In the genomic region with DNA sequence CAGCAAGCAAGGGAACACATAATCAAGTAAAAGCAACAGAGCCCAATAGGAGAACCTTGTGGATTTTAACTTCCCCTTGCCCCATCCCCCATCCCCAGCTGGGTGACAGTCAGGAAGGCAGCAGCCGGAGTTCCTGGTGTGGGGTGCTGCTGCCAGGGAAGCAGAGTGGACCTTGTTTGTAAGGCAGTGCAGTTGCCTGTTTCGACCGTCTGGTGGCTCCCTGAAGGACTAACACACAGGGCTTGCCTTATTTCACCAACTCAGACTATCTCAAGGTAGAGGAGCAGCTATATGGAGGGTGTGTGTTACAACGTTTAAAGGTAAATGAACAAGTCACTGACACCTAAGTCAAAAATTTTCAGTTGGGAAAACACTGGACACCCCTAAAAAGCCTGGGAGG, we compare ENCODE assay signal across 9 cellular contexts. TPM values are rescaled to one million over a fixed set of nuclear protein-coding genes. Genes with fewer than 3 reads are reported as not detected.
DNase-seq lines count a peak whose midpoint lies in the region; ATAC-seq, FAIRE-seq and TF ChIP-seq lines count a peak whose summit lies in the region.
"Had no signal": no experiment of that assay in that cellular context is flagged by ENCODE, and none has a peak within 500 bp of the region (broad histone marks: within the 10 kb centered on the region; RNA-seq: fewer than 3 reads in every experiment).

No MANE protein-coding gene starts in this region.

- H3K9me3 ChIP-seq in CD4-positive, CD25-positive, alpha-beta regulatory T cell (ENCODE audit: control insufficient read depth in 2 of 2, low read length in 2 of 2), result peaks cover 12 to 15% of the 10 kb centered on the region in 2 experiments
- H3K9me3 ChIP-seq in Karpas-422 (ENCODE audit: low read length) (peaks cover 1% of the 10 kb centered on the region; the same call in 1 of the 2 replicates), HepG2 (ENCODE audit: low read length) (peaks cover 8% of the 10 kb centered on the region)

- CTCF ChIA-PET in HepG2 (lab: Yijun Ruan, JAX; ENCODE audit: low intra/inter-chr PET ratio, low total read pairs), result no interaction called here
- CTCF ChIA-PET in HEK293T (lab: Yijun Ruan, JAX), result no interaction called here

- intact Hi-C loops in HepG2 (cut with micrococcal nuclease; ENCODE audit: unreplicated experiment), result loop anchor here (2.0 kb wide), 1 partner anchor 174 kb away; no protein-coding TSS in a partner anchor

- TF ChIP-seq CTCF in HepG2 (CRISPR knock-in tag; IDR thresholded peaks at IDR 0.05), result peak; percentile 68

- H3K79me2 ChIP-seq in Karpas-422 (ENCODE audit: low read length), result no peaks in the 10 kb centered on the region
- no peaks in the 10 kb centered on the region for H3K79me2 ChIP-seq in HepG2 (ENCODE audit: insufficient read depth, low read length)

- POLR2A ChIA-PET in HepG2 (lab: Yijun Ruan, JAX) (no interaction called here), HEK293T (lab: Yijun Ruan, JAX) (no interaction called here)

- peak overlapping the region; percentile 83 for H2AFZ ChIP-seq in Karpas-422 (ENCODE audit: low read length)
- H2AFZ ChIP-seq in HepG2 (ENCODE audit: low read length), result no peak overlapping the region

- no peak for TF ChIP-seq POLR2A in HepG2 (IDR thresholded peaks at IDR 0.05; ENCODE audit: insufficient read depth in 1 of 2, low read depth in 2 of 2, low read length in 2 of 2)

- WGBS in HepG2 (ENCODE audit: low lambda C conversion rate), result 0% methylated on average over 3 of the region's 4 CpGs

- H3K27me3 Mint-ChIP-seq in CD4-positive, CD25-positive, alpha-beta regulatory T cell, result no peaks in the 10 kb centered on the region
- H3K27me3 Mint-ChIP-seq in activated naive CD4-positive, alpha-beta T cell treated with anti-CD3 and anti-CD28 coated beads, Interleukin-2, amount 50 U/mL, for 24 hours, result no peaks in the 10 kb centered on the region

- in situ Hi-C loops in HepG2 (cut with HindIII; ENCODE audit: extremely low pct_ligation_motif_present, low pct_unique_long_range_greater_than_20kb), result no loop called here

- peak overlapping the region; percentile 58 for H3K4me3 ChIP-seq in CD4-positive, CD25-positive, alpha-beta regulatory T cell (ENCODE audit: low read depth, low read length)
- 0 out of 2 replicates have a peak overlapping the region, but pooled peaks have one; percentile 18 for H3K4me3 ChIP-seq in Karpas-422 (ENCODE audit: low read length)
- H3K4me3 ChIP-seq in HepG2 (replicated peaks in 1 of 3; ENCODE audit: insufficient read depth in 1 of 3, low read depth in 2 of 3, low read length in 3 of 3), result no peak overlapping the region

- peak; percentile 15 for ATAC-seq in CD4-positive, CD25-positive, alpha-beta regulatory T cell (ENCODE audit: low read depth in 2 of 2)
- ATAC-seq in HepG2, result peak; percentile 88

- H3K9me2 ChIP-seq in Karpas-422 (replicated peaks; ENCODE audit: insufficient read depth, low read length), result no peaks in the 10 kb centered on the region

- H3K4me1 Mint-ChIP-seq in CD4-positive, CD25-positive, alpha-beta regulatory T cell, result peaks cover 17 to 54% (median 21%) of the 10 kb centered on the region in 4 donors
- H3K4me1 Mint-ChIP-seq in activated naive CD4-positive, alpha-beta T cell treated with anti-CD3 and anti-CD28 coated beads, Interleukin-2, amount 50 U/mL, for 24 hours, result peaks cover 56% of the 10 kb centered on the region

- peak overlapping the region; percentile 51 to 81 (median 68) for H3K4me3 Mint-ChIP-seq in CD4-positive, CD25-positive, alpha-beta regulatory T cell
- H3K4me3 Mint-ChIP-seq in activated naive CD4-positive, alpha-beta T cell treated with anti-CD3 and anti-CD28 coated beads, Interleukin-2, amount 50 U/mL, for 24 hours, result peak overlapping the region; percentile 71

- peak overlapping the region; percentile 70 for H3K27ac ChIP-seq in CD4-positive, CD25-positive, alpha-beta regulatory T cell (ENCODE audit: insufficient read depth, low read length, poor library complexity, severe bottlenecking)
- no peak overlapping the region for H3K27ac ChIP-seq in Karpas-422 (ENCODE audit: low read length)
- H3K27ac ChIP-seq in HepG2 (ENCODE audit: extremely low read length, insufficient read depth, low read length), result no peak overlapping the region

- BruUV-seq in HepG2 (replicated peaks; lab: Mats Ljungman, UMichigan), result no TSS peak

- no peaks in the 10 kb centered on the region for H3K36me3 ChIP-seq in CD4-positive, CD25-positive, alpha-beta regulatory T cell (ENCODE audit: control insufficient read depth, insufficient read depth, low read length)
- H3K36me3 ChIP-seq in Karpas-422 (ENCODE audit: insufficient read depth, low read length) (no peaks in the 10 kb centered on the region), HepG2 (replicated peaks in 1 of 2; ENCODE audit: control insufficient read depth in 1 of 2, insufficient read depth in 2 of 2, low read length in 2 of 2) (no peaks in the 10 kb centered on the region)

- H3K9me3 Mint-ChIP-seq in CD4-positive, CD25-positive, alpha-beta regulatory T cell, result peaks cover 5 to 33% (median 18%) of the 10 kb centered on the region in 7 donors
- H3K9me3 Mint-ChIP-seq in activated naive CD4-positive, alpha-beta T cell treated with anti-CD3 and anti-CD28 coated beads, Interleukin-2, amount 50 U/mL, for 24 hours, result peaks cover 36% of the 10 kb centered on the region

- no peak for TF ChIP-seq EP300 in HepG2 (IDR thresholded peaks at IDR 0.05; ENCODE audit: low read depth in 2 of 2, low read length in 2 of 2)
- TF ChIP-seq EP300 in HepG2 (CRISPR knock-in tag; IDR thresholded peaks at IDR 0.05; ENCODE audit: borderline replicate concordance), result no peak

- no peaks in the 10 kb centered on the region for H4K20me1 ChIP-seq in Karpas-422 (ENCODE audit: insufficient read depth, low read depth, low read length)
- no peaks in the 10 kb centered on the region for H4K20me1 ChIP-seq in HepG2 (ENCODE audit: insufficient read depth, low read length)

- H3K4me2 ChIP-seq in Karpas-422 (ENCODE audit: low read depth, low read length, poor library complexity, severe bottlenecking), result no peak overlapping the region
- H3K4me2 ChIP-seq in HepG2 (ENCODE audit: low read depth, low read length), result no peak overlapping the region

- DNase-seq in CD4-positive, CD25-positive, alpha-beta regulatory T cell, result no peak
- DNase-seq in Karpas-422 (peak; percentile 62), HepG2 (ENCODE audit: low spot score) (peak; percentile 16), GM19239 (ENCODE audit: insufficient read length, low spot score) (no peak), occipital lobe (lab: John Stamatoyannopoulos, UW) (no peak), HEK293T (ENCODE audit: extremely low spot score) (no peak)
- no peak for DNase-seq in NK-92 treated with Interleukin-12 subunit alpha and Interleukin-12 subunit beta, amount 100 ng/mL, for 24 hours (lab: John Stamatoyannopoulos, UW)

- no peak for TF ChIP-seq RAD21 in HepG2 (CRISPR knock-in tag; IDR thresholded peaks at IDR 0.05)

- H3K27me3 ChIP-seq in CD4-positive, CD25-positive, alpha-beta regulatory T cell (ENCODE audit: control insufficient read depth, insufficient read depth, low read length), result no peaks in the 10 kb centered on the region
- H3K27me3 ChIP-seq in Karpas-422 (ENCODE audit: low read length), result no peaks in the 10 kb centered on the region
- H3K27me3 ChIP-seq in HepG2 (ENCODE audit: control insufficient read depth in 1 of 2, insufficient read depth in 2 of 2, low read length in 2 of 2), result peaks cover 1 to 28% of the 10 kb centered on the region in 2 experiments; a peak in 3 of 5 replicates

- peak overlapping the region; percentile 81 to 97 (median 93) for H3K27ac Mint-ChIP-seq in CD4-positive, CD25-positive, alpha-beta regulatory T cell
- peak overlapping the region; percentile 96 for H3K27ac Mint-ChIP-seq in activated naive CD4-positive, alpha-beta T cell treated with anti-CD3 and anti-CD28 coated beads, Interleukin-2, amount 50 U/mL, for 24 hours

- peaks cover 24% of the 10 kb centered on the region for H3K4me1 ChIP-seq in CD4-positive, CD25-positive, alpha-beta regulatory T cell (ENCODE audit: control insufficient read depth, insufficient read depth, low read length, poor library complexity, severe bottlenecking)
- H3K4me1 ChIP-seq in Karpas-422 (ENCODE audit: low read length) (peaks cover 7% of the 10 kb centered on the region), HepG2 (ENCODE audit: insufficient read depth, low read length) (no peaks in the 10 kb centered on the region)

- peak; percentile 43 for FAIRE-seq in HepG2 (lab: Jason Lieb, UNC)
- FAIRE-seq in GM19239 (lab: Jason Lieb, UNC), result no peak

- no peak overlapping the region for H3K9ac ChIP-seq in Karpas-422 (ENCODE audit: low read length)
- no peak overlapping the region for H3K9ac ChIP-seq in HepG2 (ENCODE audit: insufficient read depth, low read depth, low read length)

- peaks cover 17% of the 10 kb centered on the region for H3K36me3 Mint-ChIP-seq in CD4-positive, CD25-positive, alpha-beta regulatory T cell
- peaks cover 26% of the 10 kb centered on the region for H3K36me3 Mint-ChIP-seq in activated naive CD4-positive, alpha-beta T cell treated with anti-CD3 and anti-CD28 coated beads, Interleukin-2, amount 50 U/mL, for 24 hours

RNA-seq across cellular contexts. Expression of a gene that starts 6.6 kb away (rescaled TPM):
- total RNA-seq in CD4-positive, CD25-positive, alpha-beta regulatory T cell, result not detected
- not detected for polyA plus RNA-seq in CD4-positive, CD25-positive, alpha-beta regulatory T cell
- total RNA-seq in Karpas-422 (2014; rRNA removed; shearing (Covaris generic); ENCODE audit: low replicate concordance), result not detected in 2 replicates
- total RNA-seq in HepG2 (2016; rRNA removed; fragmentation: Illumina TruSeq; extraction: Trizol) (not detected in 2 replicates), occipital lobe (not detected)
- total RNA-seq in HepG2 (2016; cell fraction: cytosol; rRNA removed; fragmentation: Illumina TruSeq; extraction: Trizol; ENCODE audit: low read depth), result not detected in 2 replicates
- total RNA-seq in HepG2 (2016; cell fraction: insoluble cytoplasmic fraction; rRNA removed; fragmentation: Illumina TruSeq; extraction: Trizol), result not detected in 2 replicates
- not detected in 2 replicates for total RNA-seq in HepG2 (2016; cell fraction: membrane; rRNA removed; fragmentation: Illumina TruSeq; extraction: Trizol)
- not detected in 2 replicates for total RNA-seq in HepG2 (2016; cell fraction: nucleus; rRNA removed; fragmentation: Illumina TruSeq; extraction: Trizol)
- polyA plus RNA-seq in HepG2 (2011; rRNA removed), result not detected in 2 replicates
- not detected in 2 replicates for polyA plus RNA-seq in HepG2 (2011; cell fraction: cytosol; rRNA removed)
- not detected in 2 replicates for polyA plus RNA-seq in HepG2 (2011; cell fraction: nucleus; rRNA removed)
- polyA plus RNA-seq in HepG2 (2012), result not detected in 2 replicates
- not detected in 2 replicates for polyA plus RNA-seq in HepG2 (2016; cell fraction: cytosol; fragmentation: Illumina TruSeq; extraction: Trizol; ENCODE audit: low read depth)
- not detected in 2 replicates for polyA plus RNA-seq in HepG2 (2016; cell fraction: insoluble cytoplasmic fraction; fragmentation: Illumina TruSeq; extraction: Trizol; ENCODE audit: low read depth)
- not detected in 2 replicates for polyA plus RNA-seq in HepG2 (2016; cell fraction: membrane; fragmentation: Illumina TruSeq; extraction: Trizol; ENCODE audit: low read depth)
- not detected in 2 replicates for polyA plus RNA-seq in HepG2 (2016; cell fraction: nucleus; fragmentation: Illumina TruSeq; extraction: Trizol; ENCODE audit: insufficient read depth, low read depth)
- polyA minus RNA-seq in HepG2 (2011; rRNA and poly(A)+ RNA removed; ENCODE audit: low replicate concordance), result not detected in 2 replicates
- not detected in 2 replicates for polyA minus RNA-seq in HepG2 (2011; cell fraction: cytosol; rRNA and poly(A)+ RNA removed)
- not detected in 2 replicates for polyA minus RNA-seq in HepG2 (2011; cell fraction: nucleus; rRNA and poly(A)+ RNA removed)
- total RNA-seq: NCI-H460 had no signal

RNA-seq across cellular contexts. Expression of a gene that starts 8.4 kb away (rescaled TPM):
- total RNA-seq in CD4-positive, CD25-positive, alpha-beta regulatory T cell, result not detected
- not detected for polyA plus RNA-seq in CD4-positive, CD25-positive, alpha-beta regulatory T cell
- not detected in 2 replicates for total RNA-seq in Karpas-422 (2014; rRNA removed; shearing (Covaris generic); ENCODE audit: low replicate concordance)
- total RNA-seq in HepG2 (2016; rRNA removed; fragmentation: Illumina TruSeq; extraction: Trizol), result not detected in 2 replicates
- total RNA-seq in HepG2 (2016; cell fraction: cytosol; rRNA removed; fragmentation: Illumina TruSeq; extraction: Trizol; ENCODE audit: low read depth), result not detected in 2 replicates
- not detected in 2 replicates for total RNA-seq in HepG2 (2016; cell fraction: insoluble cytoplasmic fraction; rRNA removed; fragmentation: Illumina TruSeq; extraction: Trizol)
- total RNA-seq in HepG2 (2016; cell fraction: membrane; rRNA removed; fragmentation: Illumina TruSeq; extraction: Trizol), result not detected in 2 replicates
- not detected in 2 replicates for total RNA-seq in HepG2 (2016; cell fraction: nucleus; rRNA removed; fragmentation: Illumina TruSeq; extraction: Trizol)
- not detected in 2 replicates for polyA plus RNA-seq in HepG2 (2011; rRNA removed)
- not detected in 2 replicates for polyA plus RNA-seq in HepG2 (2011; cell fraction: cytosol; rRNA removed)
- not detected in 2 replicates for polyA plus RNA-seq in HepG2 (2011; cell fraction: nucleus; rRNA removed)
- not detected in 2 replicates for polyA plus RNA-seq in HepG2 (2012)
- not detected in 2 replicates for polyA plus RNA-seq in HepG2 (2016; cell fraction: cytosol; fragmentation: Illumina TruSeq; extraction: Trizol; ENCODE audit: low read depth)
- polyA plus RNA-seq in HepG2 (2016; cell fraction: insoluble cytoplasmic fraction; fragmentation: Illumina TruSeq; extraction: Trizol; ENCODE audit: low read depth), result not detected in 2 replicates
- not detected in 2 replicates for polyA plus RNA-seq in HepG2 (2016; cell fraction: membrane; fragmentation: Illumina TruSeq; extraction: Trizol; ENCODE audit: low read depth)
- not detected in 2 replicates for polyA plus RNA-seq in HepG2 (2016; cell fraction: nucleus; fragmentation: Illumina TruSeq; extraction: Trizol; ENCODE audit: insufficient read depth, low read depth)
- not detected in 2 replicates for polyA minus RNA-seq in HepG2 (2011; rRNA and poly(A)+ RNA removed; ENCODE audit: low replicate concordance)
- not detected in 2 replicates for polyA minus RNA-seq in HepG2 (2011; cell fraction: cytosol; rRNA and poly(A)+ RNA removed)
- not detected in 2 replicates for polyA minus RNA-seq in HepG2 (2011; cell fraction: nucleus; rRNA and poly(A)+ RNA removed)
- not detected for total RNA-seq in occipital lobe
- total RNA-seq: NCI-H460 had no signal

RNA-seq across cellular contexts. Expression of a gene that starts 18.1 kb away (rescaled TPM):
- not detected for total RNA-seq in CD4-positive, CD25-positive, alpha-beta regulatory T cell
- not detected for polyA plus RNA-seq in CD4-positive, CD25-positive, alpha-beta regulatory T cell
- not detected in 2 replicates for total RNA-seq in Karpas-422 (2014; rRNA removed; shearing (Covaris generic); ENCODE audit: low replicate concordance)
- not detected in 2 replicates for total RNA-seq in HepG2 (2016; rRNA removed; fragmentation: Illumina TruSeq; extraction: Trizol)
- total RNA-seq in HepG2 (2016; cell fraction: cytosol; rRNA removed; fragmentation: Illumina TruSeq; extraction: Trizol; ENCODE audit: low read depth), result not detected in 2 replicates
- total RNA-seq in HepG2 (2016; cell fraction: insoluble cytoplasmic fraction; rRNA removed; fragmentation: Illumina TruSeq; extraction: Trizol), result not detected in 2 replicates
- total RNA-seq in HepG2 (2016; cell fraction: membrane; rRNA removed; fragmentation: Illumina TruSeq; extraction: Trizol), result not detected in 2 replicates
- total RNA-seq in HepG2 (2016; cell fraction: nucleus; rRNA removed; fragmentation: Illumina TruSeq; extraction: Trizol), result not detected in 2 replicates
- polyA plus RNA-seq in HepG2 (2011; rRNA removed), result not detected in 2 replicates
- not detected in 2 replicates for polyA plus RNA-seq in HepG2 (2011; cell fraction: cytosol; rRNA removed)
- polyA plus RNA-seq in HepG2 (2011; cell fraction: nucleus; rRNA removed), result not detected in 2 replicates
- polyA plus RNA-seq in HepG2 (2012), result not detected in 2 replicates
- polyA plus RNA-seq in HepG2 (2016; cell fraction: cytosol; fragmentation: Illumina TruSeq; extraction: Trizol; ENCODE audit: low read depth), result not detected in 2 replicates
- polyA plus RNA-seq in HepG2 (2016; cell fraction: insoluble cytoplasmic fraction; fragmentation: Illumina TruSeq; extraction: Trizol; ENCODE audit: low read depth), result not detected in 2 replicates
- not detected in 2 replicates for polyA plus RNA-seq in HepG2 (2016; cell fraction: membrane; fragmentation: Illumina TruSeq; extraction: Trizol; ENCODE audit: low read depth)
- polyA plus RNA-seq in HepG2 (2016; cell fraction: nucleus; fragmentation: Illumina TruSeq; extraction: Trizol; ENCODE audit: insufficient read depth, low read depth), result not detected in 2 replicates
- polyA minus RNA-seq in HepG2 (2011; rRNA and poly(A)+ RNA removed; ENCODE audit: low replicate concordance), result not detected in 2 replicates
- not detected in 2 replicates for polyA minus RNA-seq in HepG2 (2011; cell fraction: cytosol; rRNA and poly(A)+ RNA removed)
- polyA minus RNA-seq in HepG2 (2011; cell fraction: nucleus; rRNA and poly(A)+ RNA removed), result not detected in 2 replicates
- not detected for total RNA-seq in occipital lobe
- total RNA-seq: NCI-H460 had no signal

RNA-seq across cellular contexts. Expression of a gene that starts 18.7 kb away (rescaled TPM):
- not detected for total RNA-seq in CD4-positive, CD25-positive, alpha-beta regulatory T cell
- polyA plus RNA-seq in CD4-positive, CD25-positive, alpha-beta regulatory T cell, result not detected
- total RNA-seq in Karpas-422 (2014; rRNA removed; shearing (Covaris generic); ENCODE audit: low replicate concordance), result not detected in 2 replicates
- total RNA-seq in HepG2 (2016; rRNA removed; fragmentation: Illumina TruSeq; extraction: Trizol), result not detected in 2 replicates
- total RNA-seq in HepG2 (2016; cell fraction: cytosol; rRNA removed; fragmentation: Illumina TruSeq; extraction: Trizol; ENCODE audit: low read depth), result not detected in 2 replicates
- total RNA-seq in HepG2 (2016; cell fraction: insoluble cytoplasmic fraction; rRNA removed; fragmentation: Illumina TruSeq; extraction: Trizol), result not detected in 2 replicates
- total RNA-seq in HepG2 (2016; cell fraction: membrane; rRNA removed; fragmentation: Illumina TruSeq; extraction: Trizol), result not detected in 2 replicates
- not detected in 2 replicates for total RNA-seq in HepG2 (2016; cell fraction: nucleus; rRNA removed; fragmentation: Illumina TruSeq; extraction: Trizol)
- not detected in 2 replicates for polyA plus RNA-seq in HepG2 (2011; rRNA removed)
- not detected in 2 replicates for polyA plus RNA-seq in HepG2 (2011; cell fraction: cytosol; rRNA removed)
- not detected in 2 replicates for polyA plus RNA-seq in HepG2 (2011; cell fraction: nucleus; rRNA removed)
- not detected in 2 replicates for polyA plus RNA-seq in HepG2 (2012)
- polyA plus RNA-seq in HepG2 (2016; cell fraction: cytosol; fragmentation: Illumina TruSeq; extraction: Trizol; ENCODE audit: low read depth), result not detected in 2 replicates
- not detected in 2 replicates for polyA plus RNA-seq in HepG2 (2016; cell fraction: insoluble cytoplasmic fraction; fragmentation: Illumina TruSeq; extraction: Trizol; ENCODE audit: low read depth)
- polyA plus RNA-seq in HepG2 (2016; cell fraction: membrane; fragmentation: Illumina TruSeq; extraction: Trizol; ENCODE audit: low read depth), result not detected in 2 replicates
- polyA plus RNA-seq in HepG2 (2016; cell fraction: nucleus; fragmentation: Illumina TruSeq; extraction: Trizol; ENCODE audit: insufficient read depth, low read depth), result not detected in 2 replicates
- polyA minus RNA-seq in HepG2 (2011; rRNA and poly(A)+ RNA removed; ENCODE audit: low replicate concordance), result not detected in 2 replicates
- not detected in 2 replicates for polyA minus RNA-seq in HepG2 (2011; cell fraction: cytosol; rRNA and poly(A)+ RNA removed)
- not detected in 2 replicates for polyA minus RNA-seq in HepG2 (2011; cell fraction: nucleus; rRNA and poly(A)+ RNA removed)
- not detected for total RNA-seq in occipital lobe
- total RNA-seq: NCI-H460 had no signal

RNA-seq across cellular contexts. Expression of a gene that starts 26.2 kb away (rescaled TPM):
- not detected for total RNA-seq in CD4-positive, CD25-positive, alpha-beta regulatory T cell
- polyA plus RNA-seq in CD4-positive, CD25-positive, alpha-beta regulatory T cell, result not detected
- total RNA-seq in Karpas-422 (2014; rRNA removed; shearing (Covaris generic); ENCODE audit: low replicate concordance), result not detected in 2 replicates
- not detected in 2 replicates for total RNA-seq in HepG2 (2016; rRNA removed; fragmentation: Illumina TruSeq; extraction: Trizol)
- total RNA-seq in HepG2 (2016; cell fraction: cytosol; rRNA removed; fragmentation: Illumina TruSeq; extraction: Trizol; ENCODE audit: low read depth), result not detected in 2 replicates
- not detected in 2 replicates for total RNA-seq in HepG2 (2016; cell fraction: insoluble cytoplasmic fraction; rRNA removed; fragmentation: Illumina TruSeq; extraction: Trizol)
- total RNA-seq in HepG2 (2016; cell fraction: membrane; rRNA removed; fragmentation: Illumina TruSeq; extraction: Trizol), result not detected in 2 replicates
- not detected in 2 replicates for total RNA-seq in HepG2 (2016; cell fraction: nucleus; rRNA removed; fragmentation: Illumina TruSeq; extraction: Trizol)
- not detected in 2 replicates for polyA plus RNA-seq in HepG2 (2011; rRNA removed)
- not detected in 2 replicates for polyA plus RNA-seq in HepG2 (2011; cell fraction: cytosol; rRNA removed)
- polyA plus RNA-seq in HepG2 (2011; cell fraction: nucleus; rRNA removed), result 0.10 TPM in 1 of 2 replicates, not detected in the other
- polyA plus RNA-seq in HepG2 (2012), result not detected in 2 replicates
- not detected in 2 replicates for polyA plus RNA-seq in HepG2 (2016; cell fraction: cytosol; fragmentation: Illumina TruSeq; extraction: Trizol; ENCODE audit: low read depth)
- not detected in 2 replicates for polyA plus RNA-seq in HepG2 (2016; cell fraction: insoluble cytoplasmic fraction; fragmentation: Illumina TruSeq; extraction: Trizol; ENCODE audit: low read depth)
- not detected in 2 replicates for polyA plus RNA-seq in HepG2 (2016; cell fraction: membrane; fragmentation: Illumina TruSeq; extraction: Trizol; ENCODE audit: low read depth)
- polyA plus RNA-seq in HepG2 (2016; cell fraction: nucleus; fragmentation: Illumina TruSeq; extraction: Trizol; ENCODE audit: insufficient read depth, low read depth), result not detected in 2 replicates
- not detected in 2 replicates for polyA minus RNA-seq in HepG2 (2011; rRNA and poly(A)+ RNA removed; ENCODE audit: low replicate concordance)
- polyA minus RNA-seq in HepG2 (2011; cell fraction: cytosol; rRNA and poly(A)+ RNA removed), result not detected in 2 replicates
- polyA minus RNA-seq in HepG2 (2011; cell fraction: nucleus; rRNA and poly(A)+ RNA removed), result not detected in 2 replicates
- not detected for total RNA-seq in occipital lobe
- total RNA-seq: NCI-H460 had no signal

Comparison
In these comparisons a context has a peak if more than half of its experiments do, and no peak if none do; other contexts are left out.
1. DNase-seq: peak in Karpas-422 (single experiment) and HepG2 (single experiment); none in CD4-positive, CD25-positive, alpha-beta regulatory T cell (0 of 3), GM19239 (single experiment), occipital lobe (single experiment), HEK293T (single experiment) and NK-92 treated with Interleukin-12 subunit alpha and Interleukin-12 subunit beta, amount 100 ng/mL, for 24 hours (single experiment).
2. H3K4me3 ChIP-seq: peak in CD4-positive, CD25-positive, alpha-beta regulatory T cell (single experiment) and Karpas-422 (single experiment); none in HepG2 (0 of 3).